In genomic region chr7:69781412-69781846, GRCh38 we compare ENCODE assay signal across 9 cellular contexts.
DNase-seq lines count a peak whose midpoint lies in the region; ATAC-seq and TF ChIP-seq lines count a peak whose summit lies in the region.
"Had no signal": no experiment of that assay in that cellular context is flagged by ENCODE, and none has a peak within 500 bp of the region (broad histone marks: within the 10 kb centered on the region; RNA-seq: fewer than 3 reads in every experiment).

No MANE protein-coding gene starts in this region.

- H3K27ac ChIP-seq in SK-N-SH (ENCODE audit: low read depth in 2 of 2, low read length in 1 of 2) (peak overlapping the region in 1 of 2 experiments; percentile 2; a peak in 1 of 4 replicates), left ventricle myocardium inferior (replicated peaks) (peak overlapping the region; percentile 47), subcutaneous abdominal adipose tissue (ENCODE audit: low read depth, low read length) (peak overlapping the region; percentile 56)

- no peak overlapping the region for H3K9ac ChIP-seq in SK-N-SH
- H3K9ac ChIP-seq in subcutaneous abdominal adipose tissue (ENCODE audit: low read length in 5 of 5): peak overlapping the region in 1 of 5 donors; percentile 2

- intact Hi-C loops in left ventricle myocardium inferior (cut with micrococcal nuclease): no loop called here

- CTCF ChIA-PET in SK-N-SH (lab: Yijun Ruan, JAX): interaction anchor here (1.3 to 1.5 kb wide), 2 partner anchors 8 to 150 kb away, joined by 5 read pairs; no protein-coding TSS in a partner anchor

- TF ChIP-seq CTCF in SK-N-SH (IDR thresholded peaks at IDR 0.05) (no peak), left ventricle myocardium inferior (IDR thresholded peaks at IDR 0.05; ENCODE audit: borderline replicate concordance) (no peak)

- WGBS in SK-N-SH (ENCODE audit: low lambda C conversion rate): 72% methylated on average over 3 of the region's 3 CpGs

- TF ChIP-seq EP300 in SK-N-SH (IDR thresholded peaks at IDR 0.05; ENCODE audit: borderline replicate concordance in 1 of 2, low read depth in 1 of 2, low read length in 1 of 2): no peak

- no peaks in the 10 kb centered on the region for H3K9me2 ChIP-seq in SK-N-SH

- POLR2A ChIA-PET in SK-N-SH (lab: Yijun Ruan, JAX): no interaction called here

- H3K9me3 ChIP-seq in SK-N-SH (no peaks in the 10 kb centered on the region), left ventricle myocardium inferior (replicated peaks) (no peaks in the 10 kb centered on the region), subcutaneous abdominal adipose tissue (ENCODE audit: control insufficient read depth in 5 of 5, low read length in 5 of 5) (no peaks in the 10 kb centered on the region)

- no peak overlapping the region for H2AFZ ChIP-seq in SK-N-SH (ENCODE audit: low read depth)

- peaks cover 8% of the 10 kb centered on the region; the same call in 1 of the 2 replicates for H4K20me1 ChIP-seq in SK-N-SH (ENCODE audit: insufficient read depth)

- H3K36me3 ChIP-seq in SK-N-SH (replicated peaks in 1 of 2; ENCODE audit: control insufficient read depth in 1 of 2, insufficient read depth in 2 of 2, low read length in 1 of 2): no peaks in the 10 kb centered on the region
- H3K36me3 ChIP-seq in left ventricle myocardium inferior: no peaks in the 10 kb centered on the region
- H3K36me3 ChIP-seq in subcutaneous abdominal adipose tissue (ENCODE audit: control insufficient read depth in 5 of 5, insufficient read depth in 5 of 5, low read length in 5 of 5): no peaks in the 10 kb centered on the region

- peaks cover 21 to 22% of the 10 kb centered on the region in 2 experiments; a peak in 3 of 4 replicates for H3K4me1 ChIP-seq in SK-N-SH (ENCODE audit: control insufficient read depth in 1 of 2, insufficient read depth in 2 of 2, low read depth in 1 of 2, low read length in 1 of 2)
- H3K4me1 ChIP-seq in left ventricle myocardium inferior: peaks cover 40% of the 10 kb centered on the region
- H3K4me1 ChIP-seq in subcutaneous abdominal adipose tissue (ENCODE audit: control insufficient read depth in 5 of 5, insufficient read depth in 5 of 5, low read length in 5 of 5): peaks cover 3 to 61% (median 47%) of the 10 kb centered on the region in 5 donors

- peak; percentile 93 for DNase-seq in H4 (ENCODE audit: low spot score)
- no peak for DNase-seq in SK-N-SH
- peak; percentile 25 for DNase-seq in left ventricle myocardium inferior
- no peak for DNase-seq in GM19240 (ENCODE audit: insufficient read length, low spot score)
- DNase-seq: immature natural killer cell, T-helper 17 cell had no signal

- no peak for TF ChIP-seq RAD21 in SK-N-SH (IDR thresholded peaks at IDR 0.05; ENCODE audit: low read length)

- H3F3A ChIP-seq in SK-N-SH (replicated peaks; ENCODE audit: insufficient read depth): no peaks in the 10 kb centered on the region

- peak overlapping the region; percentile 35 for H3K4me2 ChIP-seq in SK-N-SH

- ATAC-seq in GM19324 (IDR thresholded peaks at IDR 0.05; ENCODE audit: low FRiP score, unreplicated experiment) (no peak), HG03139 (IDR thresholded peaks at IDR 0.05; ENCODE audit: unreplicated experiment) (no peak)
- ATAC-seq: T-helper 17 cell had no signal

- no peak overlapping the region for H3K4me3 ChIP-seq in SK-N-SH (ENCODE audit: low read depth in 2 of 2, low read length in 1 of 2)
- H3K4me3 ChIP-seq in left ventricle myocardium inferior: no peak overlapping the region
- H3K4me3 ChIP-seq in subcutaneous abdominal adipose tissue (ENCODE audit: low read depth in 1 of 5, low read length in 5 of 5): peak overlapping the region in 2 of 5 donors; percentile 0 to 35

- H3K27me3 ChIP-seq in SK-N-SH (ENCODE audit: insufficient read depth) (no peaks in the 10 kb centered on the region), left ventricle myocardium inferior (ENCODE audit: low read depth) (no peaks in the 10 kb centered on the region), subcutaneous abdominal adipose tissue (ENCODE audit: control insufficient read depth in 5 of 5, insufficient read depth in 4 of 5, low read length in 5 of 5) (no peaks in the 10 kb centered on the region)

- no peaks in the 10 kb centered on the region; the same call in 1 of the 2 replicates for H3K79me2 ChIP-seq in SK-N-SH (ENCODE audit: insufficient read depth)

TF ChIP-seq in SK-N-SH, 30 proteins besides CTCF, POLR2A, EP300 and RAD21:
- no peak for TF ChIP-seq REST (IDR thresholded peaks at IDR 0.05; ENCODE audit: low read depth, low read length)
- no peak for TF ChIP-seq NRF1 (IDR thresholded peaks at IDR 0.05; ENCODE audit: low read depth, low read length)
- no peak for TF ChIP-seq RXRA (IDR thresholded peaks at IDR 0.05; ENCODE audit: borderline replicate concordance, low read depth)
- no peak for TF ChIP-seq YY1 (IDR thresholded peaks at IDR 0.05; ENCODE audit: low read depth)
- TF ChIP-seq ZBTB33 (IDR thresholded peaks at IDR 0.05; ENCODE audit: borderline replicate concordance, low read depth): no peak
- no peak for TF ChIP-seq GATA2 (CRISPR knock-in tag; IDR thresholded peaks at IDR 0.05)
- no peak for TF ChIP-seq USF2 (IDR thresholded peaks at IDR 0.05; ENCODE audit: borderline replicate concordance, low read depth, low read length)
- TF ChIP-seq ELF1 (IDR thresholded peaks at IDR 0.05): no peak

Comparison
In these comparisons a context has a peak if more than half of its experiments do, and no peak if none do; other contexts are left out.
1. DNase-seq: peak in H4 (single experiment) and left ventricle myocardium inferior (single experiment); none in SK-N-SH (single experiment) and GM19240 (single experiment).